8 cellular contexts compared by ENCODE assay signal in the genomic region with DNA sequence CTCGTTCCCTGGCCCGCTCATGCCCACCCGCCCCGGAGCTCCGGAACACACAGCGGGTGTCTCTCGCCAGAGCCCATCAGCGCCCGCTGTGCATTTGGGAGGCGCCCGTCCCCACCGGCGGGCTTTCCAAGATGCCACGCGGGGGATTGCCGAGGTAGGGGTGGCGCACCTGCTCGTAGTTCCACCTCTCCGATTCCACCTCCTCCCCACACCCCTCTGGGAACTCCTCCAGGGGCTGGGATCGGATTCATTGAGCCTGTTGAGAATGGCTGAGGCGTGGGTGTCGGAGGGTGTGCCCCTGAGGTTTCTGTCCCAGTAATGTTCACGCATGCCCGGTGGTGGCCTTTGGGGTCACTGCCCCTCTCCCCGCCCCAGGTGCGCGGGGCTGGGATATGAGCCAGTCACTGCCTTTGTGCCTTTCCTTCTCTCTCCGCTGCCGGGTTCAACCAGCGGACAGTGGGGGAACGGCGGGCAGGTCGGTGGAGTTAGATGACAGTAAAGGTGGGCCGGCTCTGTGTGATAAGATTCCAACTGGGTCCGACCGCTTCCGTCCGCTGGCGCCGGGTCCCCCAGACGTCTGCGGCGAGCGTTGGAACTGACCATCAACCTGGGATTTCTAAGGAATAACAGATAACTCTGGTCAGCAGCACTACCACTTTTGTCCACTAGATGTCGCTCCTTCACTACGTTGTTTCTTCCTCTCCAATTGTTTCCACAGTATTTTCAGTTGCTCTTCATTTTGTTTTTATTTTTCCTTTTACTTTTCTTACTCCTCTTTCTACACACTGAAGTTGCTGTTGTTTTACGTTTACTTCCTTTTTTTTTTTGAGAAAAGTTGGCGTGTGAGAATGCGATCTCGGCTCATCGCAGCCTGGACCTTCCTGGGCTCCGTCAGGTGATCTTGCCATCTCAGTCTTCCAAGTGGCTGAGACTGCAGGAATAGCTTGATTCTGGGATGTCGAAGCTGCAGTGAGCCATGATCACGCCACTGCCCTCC.
DNase-seq lines count a peak whose midpoint lies in the region; ATAC-seq lines count a peak whose summit lies in the region.

No MANE protein-coding gene starts in this region.

- H3K27ac ChIP-seq in Karpas-422 (ENCODE audit: low read length), result no peak overlapping the region

- ATAC-seq in GM21423 (IDR thresholded peaks at IDR 0.05; ENCODE audit: unreplicated experiment), result peak; percentile 79
- peak; percentile 65 for ATAC-seq in left ventricle myocardium superior
- no peak for ATAC-seq in GM21786 (IDR thresholded peaks at IDR 0.05; ENCODE audit: unreplicated experiment)

- H3K9me2 ChIP-seq in Karpas-422 (replicated peaks; ENCODE audit: insufficient read depth, low read length), result no peaks in the 10 kb centered on the region

- H3K79me2 ChIP-seq in Karpas-422 (ENCODE audit: low read length), result no peaks in the 10 kb centered on the region

- H3K9ac ChIP-seq in Karpas-422 (ENCODE audit: low read length), result no peak overlapping the region

- H3K9me3 ChIP-seq in Karpas-422 (ENCODE audit: low read length), result no peaks in the 10 kb centered on the region

- H3K4me1 ChIP-seq in Karpas-422 (ENCODE audit: low read length), result no peaks in the 10 kb centered on the region

- no peak overlapping the region for H3K4me2 ChIP-seq in Karpas-422 (ENCODE audit: low read depth, low read length, poor library complexity, severe bottlenecking)

- H2AFZ ChIP-seq in Karpas-422 (ENCODE audit: low read length), result no peak overlapping the region

- no peak overlapping the region for H3K4me3 ChIP-seq in Karpas-422 (ENCODE audit: low read length)

- DNase-seq in DMS 273 (lab: John Stamatoyannopoulos, UW; ENCODE audit: unreplicated experiment), result peak; percentile 72
- peak; percentile 86 for DNase-seq in Karpas-422
- DNase-seq in SKM-1 treated with dmso at 0.1 percent for 144 hours (lab: John Stamatoyannopoulos, UW; ENCODE audit: unreplicated experiment), result peak; percentile 12
- peak; percentile 47 for DNase-seq in amniotic epithelial cell (ENCODE audit: low read depth)
- DNase-seq in left ventricle myocardium superior, result peak; percentile 40
- peak; percentile 24 for DNase-seq in pulmonary artery endothelial cell (ENCODE audit: low read depth, low spot score)

- no peaks in the 10 kb centered on the region for H3K27me3 ChIP-seq in Karpas-422 (ENCODE audit: low read length)

- intact Hi-C loops in left ventricle myocardium superior (cut with micrococcal nuclease), result loop anchor here (5.0 kb wide), 1 partner anchor 174 kb away; no protein-coding TSS in a partner anchor

- H3K36me3 ChIP-seq in Karpas-422 (ENCODE audit: insufficient read depth, low read length), result no peaks in the 10 kb centered on the region

- H4K20me1 ChIP-seq in Karpas-422 (ENCODE audit: insufficient read depth, low read depth, low read length), result no peaks in the 10 kb centered on the region

Comparison
In these comparisons a context has a peak if more than half of its experiments do, and no peak if none do; other contexts are left out.
1. DNase-seq: peak in every context shown above with its lines; median percentile 86 in Karpas-422; 72 in DMS 273; 47 in amniotic epithelial cell; 40 in left ventricle myocardium superior; 24 in pulmonary artery endothelial cell; 12 in SKM-1 treated with dmso at 0.1 percent for 144 hours.